Comparison of ENCODE assay signal across 27 cellular contexts in the genomic region with DNA sequence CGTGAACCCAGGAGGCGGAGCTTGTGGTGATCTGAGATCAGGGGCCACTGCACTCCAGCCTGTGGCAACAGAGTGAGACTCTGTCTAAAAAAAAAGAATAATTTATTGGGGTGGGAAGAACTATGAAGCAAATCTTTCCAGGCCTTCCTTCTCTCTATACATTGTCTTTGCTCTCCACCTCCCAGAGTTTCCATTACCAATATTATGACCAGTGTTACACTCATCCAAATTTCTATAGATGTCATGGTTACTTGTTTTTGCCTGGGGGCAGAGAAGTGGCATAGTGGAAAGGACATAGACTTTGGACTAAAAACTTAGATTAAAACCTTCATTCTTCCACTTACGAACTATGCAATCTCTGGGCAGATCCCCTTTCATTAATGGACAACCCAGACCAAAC. TPM values are rescaled to one million over a fixed set of nuclear protein-coding genes. Genes with fewer than 3 reads are reported as not detected.
"Had no signal": no experiment of that assay in that cellular context is flagged by ENCODE, and none has a peak within 500 bp of the region (broad histone marks: within the 10 kb centered on the region; RNA-seq: fewer than 3 reads in every experiment).

No MANE protein-coding gene starts in this region.

- H3K4me2 ChIP-seq: smooth muscle cell had no signal

- H3K9me3 ChIP-seq: breast epithelium, colonic mucosa, lower lobe of right lung, mucosa of descending colon, SJSA1, upper lobe of right lung had no signal

- H3K9me3 Mint-ChIP-seq: activated naive CD4-positive, alpha-beta T cell treated with anti-CD3 and anti-CD28 coated beads for 36 hours; effector memory CD8-positive, alpha-beta T cell had no signal

- H3K27me3 ChIP-seq: breast epithelium, colonic mucosa, sigmoid colon, SJSA1, upper lobe of right lung had no signal

- H3K27ac Mint-ChIP-seq: activated naive CD4-positive, alpha-beta T cell treated with anti-CD3 and anti-CD28 coated beads for 36 hours; stimulated activated naive B cell treated with anti-CD40 and anti-IgM and Interleukin-4, amounts not matched to agents 10 μg/mL and 1 μg/mL and 100 μg/mL, for 72 hours had no signal

- H3K4me1 ChIP-seq: breast epithelium, colonic mucosa, lower lobe of right lung, sigmoid colon, SJSA1, upper lobe of right lung had no signal

- H3K4me1 Mint-ChIP-seq: neural crest cell had no signal

- H3K27me3 Mint-ChIP-seq: effector memory CD8-positive, alpha-beta T cell; stimulated activated naive B cell treated with anti-CD40 and anti-IgM and Interleukin-4, amounts not matched to agents 10 μg/mL and 1 μg/mL and 100 μg/mL, for 72 hours had no signal

- H3K27ac ChIP-seq: breast epithelium, colonic mucosa, dorsolateral prefrontal cortex, lower lobe of right lung, sigmoid colon, SJSA1, upper lobe of right lung had no signal

- H3K36me3 ChIP-seq: breast epithelium, colonic mucosa, lower lobe of right lung, sigmoid colon, SJSA1, upper lobe of right lung had no signal

- H3K36me3 Mint-ChIP-seq: stimulated activated naive B cell treated with anti-CD40 and anti-IgM and Interleukin-4, amounts not matched to agents 10 μg/mL and 1 μg/mL and 100 μg/mL, for 72 hours had no signal

- ATAC-seq: effector memory CD8-positive, alpha-beta T cell; esophagus mucosa; left lobe of liver; lower lobe of right lung; mucosa of descending colon; stimulated activated naive B cell treated with anti-CD40 and anti-IgM and Interleukin-4, amounts not matched to agents 10 μg/mL and 1 μg/mL and 100 μg/mL, for 72 hours; upper lobe of right lung had no signal

- DNase-seq: activated CD4-positive, alpha-beta T cell treated with anti-CD3 and anti-CD28 coated beads for 1 hour; activated CD8-positive, alpha-beta memory T cell treated with anti-CD3 and anti-CD28 coated beads, Interleukin-2, amount 50 U/mL, for 4 hours; activated effector memory CD4-positive, alpha-beta T cell treated with Interleukin-2 at 50 U/mL for 16 hours; activated naive CD4-positive, alpha-beta T cell treated with anti-CD3 and anti-CD28 coated beads for 36 hours; colonic mucosa; dorsolateral prefrontal cortex; effector memory CD8-positive, alpha-beta T cell; foreskin melanocyte; lower lobe of right lung; mesendoderm; mucosa of descending colon; occipital lobe; sigmoid colon; stimulated activated CD4-positive, alpha-beta T cell treated with anti-CD3 and anti-CD28 coated beads, Interleukin-15, amount 100 ng/mL, for 24 hours; stimulated activated naive B cell treated with anti-CD40 and anti-IgM and Interleukin-4, amounts not matched to agents 10 μg/mL and 1 μg/mL and 100 μg/mL, for 72 hours; T-helper 9 cell; upper lobe of right lung had no signal

- H3K4me3 ChIP-seq: breast epithelium, colonic mucosa, dorsolateral prefrontal cortex, lower lobe of right lung, mucosa of descending colon, sigmoid colon, SJSA1, smooth muscle cell, upper lobe of right lung had no signal

- H3K4me3 Mint-ChIP-seq: activated naive CD4-positive, alpha-beta T cell treated with anti-CD3 and anti-CD28 coated beads for 36 hours; neural crest cell; stimulated activated naive B cell treated with anti-CD40 and anti-IgM and Interleukin-4, amounts not matched to agents 10 μg/mL and 1 μg/mL and 100 μg/mL, for 72 hours had no signal

RNA-seq across cellular contexts. Expression of gene FASLG, which starts 10.1 kb away (rescaled TPM):
- total RNA-seq: astrocyte, endothelial cell of umbilical vein, esophagus mucosa, kidney epithelial cell, left lobe of liver, neural crest cell, occipital lobe, sigmoid colon, SJSA1, smooth muscle cell, subcutaneous adipose tissue had no signal
